Comparison of ENCODE assay signal across 1 cellular context in the genomic region with DNA sequence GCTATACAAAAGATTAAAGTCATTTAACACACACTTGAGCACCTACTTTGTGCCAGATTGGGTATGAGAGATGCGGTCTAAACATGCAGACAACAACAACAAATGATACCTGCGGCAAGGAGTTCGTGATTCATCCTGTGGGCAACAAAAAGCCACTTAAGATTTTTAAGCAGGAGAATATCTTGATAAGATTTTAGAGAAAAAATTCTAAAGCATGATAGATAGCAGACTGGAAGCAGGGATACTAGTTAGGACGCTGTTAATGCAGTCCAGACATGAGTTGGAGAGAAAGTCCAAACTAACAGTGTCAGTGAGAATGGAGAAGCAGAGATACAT.
TF ChIP-seq lines count a peak whose summit lies in the region.

No MANE protein-coding gene starts in this region.

TF ChIP-seq in GM23338, 12 proteins besides CTCF, POLR2A, EP300 and RAD21 (continued from another document):
- TF ChIP-seq, protein P1, sequence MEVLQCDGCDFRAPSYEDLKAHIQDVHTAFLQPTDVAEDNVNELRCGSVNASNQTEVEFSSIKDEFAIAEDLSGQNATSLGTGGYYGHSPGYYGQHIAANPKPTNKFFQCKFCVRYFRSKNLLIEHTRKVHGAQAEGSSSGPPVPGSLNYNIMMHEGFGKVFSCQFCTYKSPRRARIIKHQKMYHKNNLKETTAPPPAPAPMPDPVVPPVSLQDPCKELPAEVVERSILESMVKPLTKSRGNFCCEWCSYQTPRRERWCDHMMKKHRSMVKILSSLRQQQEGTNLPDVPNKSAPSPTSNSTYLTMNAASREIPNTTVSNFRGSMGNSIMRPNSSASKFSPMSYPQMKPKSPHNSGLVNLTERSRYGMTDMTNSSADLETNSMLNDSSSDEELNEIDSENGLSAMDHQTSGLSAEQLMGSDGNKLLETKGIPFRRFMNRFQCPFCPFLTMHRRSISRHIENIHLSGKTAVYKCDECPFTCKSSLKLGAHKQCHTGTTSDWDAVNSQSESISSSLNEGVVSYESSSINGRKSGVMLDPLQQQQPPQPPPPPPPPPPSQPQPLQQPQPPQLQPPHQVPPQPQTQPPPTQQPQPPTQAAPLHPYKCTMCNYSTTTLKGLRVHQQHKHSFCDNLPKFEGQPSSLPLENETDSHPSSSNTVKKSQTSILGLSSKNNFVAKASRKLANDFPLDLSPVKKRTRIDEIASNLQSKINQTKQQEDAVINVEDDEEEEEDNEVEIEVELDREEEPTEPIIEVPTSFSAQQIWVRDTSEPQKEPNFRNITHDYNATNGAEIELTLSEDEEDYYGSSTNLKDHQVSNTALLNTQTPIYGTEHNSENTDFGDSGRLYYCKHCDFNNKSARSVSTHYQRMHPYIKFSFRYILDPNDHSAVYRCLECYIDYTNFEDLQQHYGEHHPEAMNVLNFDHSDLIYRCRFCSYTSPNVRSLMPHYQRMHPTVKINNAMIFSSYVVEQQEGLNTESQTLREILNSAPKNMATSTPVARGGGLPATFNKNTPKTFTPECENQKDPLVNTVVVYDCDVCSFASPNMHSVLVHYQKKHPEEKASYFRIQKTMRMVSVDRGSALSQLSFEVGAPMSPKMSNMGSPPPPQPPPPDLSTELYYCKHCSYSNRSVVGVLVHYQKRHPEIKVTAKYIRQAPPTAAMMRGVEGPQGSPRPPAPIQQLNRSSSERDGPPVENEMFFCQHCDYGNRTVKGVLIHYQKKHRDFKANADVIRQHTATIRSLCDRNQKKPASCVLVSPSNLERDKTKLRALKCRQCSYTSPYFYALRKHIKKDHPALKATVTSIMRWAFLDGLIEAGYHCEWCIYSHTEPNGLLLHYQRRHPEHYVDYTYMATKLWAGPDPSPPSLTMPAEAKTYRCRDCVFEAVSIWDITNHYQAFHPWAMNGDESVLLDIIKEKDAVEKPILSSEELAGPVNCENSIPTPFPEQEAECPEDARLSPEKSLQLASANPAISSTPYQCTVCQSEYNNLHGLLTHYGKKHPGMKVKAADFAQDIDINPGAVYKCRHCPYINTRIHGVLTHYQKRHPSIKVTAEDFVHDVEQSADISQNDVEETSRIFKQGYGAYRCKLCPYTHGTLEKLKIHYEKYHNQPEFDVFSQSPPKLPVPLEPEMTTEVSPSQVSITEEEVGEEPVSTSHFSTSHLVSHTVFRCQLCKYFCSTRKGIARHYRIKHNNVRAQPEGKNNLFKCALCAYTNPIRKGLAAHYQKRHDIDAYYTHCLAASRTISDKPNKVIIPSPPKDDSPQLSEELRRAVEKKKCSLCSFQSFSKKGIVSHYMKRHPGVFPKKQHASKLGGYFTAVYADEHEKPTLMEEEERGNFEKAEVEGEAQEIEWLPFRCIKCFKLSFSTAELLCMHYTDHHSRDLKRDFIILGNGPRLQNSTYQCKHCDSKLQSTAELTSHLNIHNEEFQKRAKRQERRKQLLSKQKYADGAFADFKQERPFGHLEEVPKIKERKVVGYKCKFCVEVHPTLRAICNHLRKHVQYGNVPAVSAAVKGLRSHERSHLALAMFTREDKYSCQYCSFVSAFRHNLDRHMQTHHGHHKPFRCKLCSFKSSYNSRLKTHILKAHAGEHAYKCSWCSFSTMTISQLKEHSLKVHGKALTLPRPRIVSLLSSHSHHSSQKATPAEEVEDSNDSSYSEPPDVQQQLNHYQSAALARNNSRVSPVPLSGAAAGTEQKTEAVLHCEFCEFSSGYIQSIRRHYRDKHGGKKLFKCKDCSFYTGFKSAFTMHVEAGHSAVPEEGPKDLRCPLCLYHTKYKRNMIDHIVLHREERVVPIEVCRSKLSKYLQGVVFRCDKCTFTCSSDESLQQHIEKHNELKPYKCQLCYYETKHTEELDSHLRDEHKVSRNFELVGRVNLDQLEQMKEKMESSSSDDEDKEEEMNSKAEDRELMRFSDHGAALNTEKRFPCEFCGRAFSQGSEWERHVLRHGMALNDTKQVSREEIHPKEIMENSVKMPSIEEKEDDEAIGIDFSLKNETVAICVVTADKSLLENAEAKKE (CRISPR knock-in tag; IDR thresholded peaks at IDR 0.05) = no peak
- TF ChIP-seq EZH2phosphoT487 (IDR thresholded peaks at IDR 0.05; ENCODE audit: unreplicated experiment) = no peak
- no peak for TF ChIP-seq POLR2AphosphoS5 (IDR thresholded peaks at IDR 0.05; ENCODE audit: low read depth)
- TF ChIP-seq NANOG (IDR thresholded peaks at IDR 0.05; ENCODE audit: borderline replicate concordance) = no peak
- TF ChIP-seq STAT1 (IDR thresholded peaks at IDR 0.05; ENCODE audit: unreplicated experiment) = no peak
- no peak for TF ChIP-seq ZNF114 (CRISPR knock-in tag; IDR thresholded peaks at IDR 0.05)
